Comparison of ENCODE assay signal across 2 cellular contexts in genomic region chr1:26785611-26786436, GRCh38.
TF ChIP-seq lines count a peak whose summit lies in the region.

No MANE protein-coding gene starts in this region.

TF ChIP-seq in SK-N-SH, 30 proteins besides CTCF, POLR2A, EP300 and RAD21:
- TF ChIP-seq REST (IDR thresholded peaks at IDR 0.05; ENCODE audit: low read depth, low read length) (no peak), FOXM1 (IDR thresholded peaks at IDR 0.05; ENCODE audit: low read depth) (no peak), ZBTB33 (IDR thresholded peaks at IDR 0.05; ENCODE audit: borderline replicate concordance, low read depth) (no peak), SIN3A (IDR thresholded peaks at IDR 0.05; ENCODE audit: borderline replicate concordance, low read depth, low read length) (no peak), NRF1 (IDR thresholded peaks at IDR 0.05; ENCODE audit: low read depth, low read length) (no peak)

TF ChIP-seq in SK-N-SH treated with all-trans-retinoic acid at 6 μM for 48 hours, 23 proteins besides CTCF, POLR2A, EP300 and RAD21 (continued from another document):
- no peak for TF ChIP-seq PATZ1 (CRISPR knock-in tag; IDR thresholded peaks at IDR 0.05; ENCODE audit: borderline replicate concordance)
- no peak for TF ChIP-seq POU6F1 (CRISPR knock-in tag; IDR thresholded peaks at IDR 0.05; ENCODE audit: borderline replicate concordance, low read depth)
- no peak for TF ChIP-seq SNAI2 (CRISPR knock-in tag; IDR thresholded peaks at IDR 0.05)
- TF ChIP-seq TCF4 (CRISPR knock-in tag; IDR thresholded peaks at IDR 0.05; ENCODE audit: borderline replicate concordance), result no peak
- no peak for TF ChIP-seq ARNTL (CRISPR knock-in tag; IDR thresholded peaks at IDR 0.05; ENCODE audit: borderline replicate concordance, low read depth)
- no peak for TF ChIP-seq CREB5 (CRISPR knock-in tag; IDR thresholded peaks at IDR 0.05; ENCODE audit: low read depth)
- TF ChIP-seq CSRNP3 (CRISPR knock-in tag; IDR thresholded peaks at IDR 0.05), result no peak
- TF ChIP-seq GLIS3 (CRISPR knock-in tag; IDR thresholded peaks at IDR 0.05), result no peak
- TF ChIP-seq BACH2 (CRISPR knock-in tag; IDR thresholded peaks at IDR 0.05; ENCODE audit: borderline replicate concordance), result no peak
- no peak for TF ChIP-seq ZNF70 (CRISPR knock-in tag; IDR thresholded peaks at IDR 0.05)
- no peak for TF ChIP-seq ZNF565 (CRISPR knock-in tag; conservative IDR thresholded peaks at IDR 0.05; ENCODE audit: low read depth)
- TF ChIP-seq OSR1 (CRISPR knock-in tag; IDR thresholded peaks at IDR 0.05), result no peak
- TF ChIP-seq TOX (CRISPR knock-in tag; IDR thresholded peaks at IDR 0.05; ENCODE audit: borderline replicate concordance), result no peak
